ENCODE assay signal across 8 cellular contexts in genomic region chr1:61078611-61079010, GRCh38. TPM values are rescaled to one million over a fixed set of nuclear protein-coding genes. Genes with fewer than 3 reads are reported as not detected.
DNase-seq lines count a peak whose midpoint lies in the region; ATAC-seq and TF ChIP-seq lines count a peak whose summit lies in the region.

No MANE protein-coding gene starts in this region.

- peak overlapping the region; percentile 98 for H3K4me2 ChIP-seq in DOHH2 (ENCODE audit: low read length)

- H3K36me3 ChIP-seq in DOHH2 (ENCODE audit: control insufficient read depth, low read length) (no peaks in the 10 kb centered on the region), SJCRH30 (no peaks in the 10 kb centered on the region), prostate gland (no peaks in the 10 kb centered on the region)

- no peak for TF ChIP-seq CTCF in DOHH2 (IDR thresholded peaks at IDR 0.05; ENCODE audit: low read depth, low read length, poor library complexity, severe bottlenecking)
- no peak for TF ChIP-seq CTCF in epithelial cell of proximal tubule (conservative IDR thresholded peaks at IDR 0.05; ENCODE audit: low read depth, low read length)
- TF ChIP-seq CTCF in prostate gland (IDR thresholded peaks at IDR 0.05), result no peak

- H3K27me3 ChIP-seq in DOHH2 (ENCODE audit: control insufficient read depth, low read length) (no peaks in the 10 kb centered on the region), SJCRH30 (no peaks in the 10 kb centered on the region), prostate gland (replicated peaks; ENCODE audit: insufficient read depth) (no peaks in the 10 kb centered on the region)

- DNase-seq in SJCRH30 (peak in 1 of 2 experiments; percentile 47), epithelial cell of proximal tubule (ENCODE audit: low read depth) (no peak), prostate gland (ENCODE audit: low spot score) (no peak), mucosa of gallbladder (ENCODE audit: low spot score) (no peak)
- no peak for DNase-seq in effector CD8-positive, alpha-beta T cell (lab: John Stamatoyannopoulos, UW)

- H3K4me3 ChIP-seq in DOHH2 (ENCODE audit: low read length), result peak overlapping the region; percentile 90
- H3K4me3 ChIP-seq in SJCRH30, result peak overlapping the region; percentile 66
- H3K4me3 ChIP-seq in epithelial cell of proximal tubule (ENCODE audit: low read depth, low read length), result peak overlapping the region; percentile 49
- H3K4me3 ChIP-seq in prostate gland, result peak overlapping the region in 1 of 2 donors; percentile 51

- H3K4me1 ChIP-seq in DOHH2 (ENCODE audit: control insufficient read depth, low read length), result peaks cover 48% of the 10 kb centered on the region
- H3K4me1 ChIP-seq in SJCRH30, result peaks cover 13% of the 10 kb centered on the region
- peaks cover 12% of the 10 kb centered on the region for H3K4me1 ChIP-seq in prostate gland (replicated peaks)

- no peak for TF ChIP-seq POLR2A in prostate gland (IDR thresholded peaks at IDR 0.05)

- H3F3A ChIP-seq in DOHH2 (ENCODE audit: control insufficient read depth, insufficient read depth), result peaks cover 47% of the 10 kb centered on the region

- WGBS in prostate gland, result 17% methylated on average over 5 of the region's 5 CpGs

- no peak for ATAC-seq in HG02610 (IDR thresholded peaks at IDR 0.05; ENCODE audit: unreplicated experiment)
- no peak for ATAC-seq in GM19397 (IDR thresholded peaks at IDR 0.05; ENCODE audit: unreplicated experiment)

- peak overlapping the region; percentile 96 for H3K27ac ChIP-seq in DOHH2 (ENCODE audit: low read depth, low read length)
- H3K27ac ChIP-seq in SJCRH30, result no peak overlapping the region; the same call in 1 of the 2 replicates
- H3K27ac ChIP-seq in prostate gland, result peak overlapping the region; percentile 89 to 97

- peaks cover 20% of the 10 kb centered on the region for H3K79me2 ChIP-seq in DOHH2 (ENCODE audit: control insufficient read depth, low read length)

- H3K9me2 ChIP-seq in DOHH2 (replicated peaks; ENCODE audit: control insufficient read depth, low read length), result no peaks in the 10 kb centered on the region

- H4K20me1 ChIP-seq in DOHH2 (ENCODE audit: control insufficient read depth, insufficient read depth, low read depth, low read length), result no peaks in the 10 kb centered on the region

- intact Hi-C loops in prostate gland (cut with DNase I), result loop anchor here (2.0 kb wide), 2 partner anchors 26 to 260 kb away; no protein-coding TSS in a partner anchor

- H3K9me3 ChIP-seq in DOHH2 (ENCODE audit: control insufficient read depth, insufficient read depth, low read length) (no peaks in the 10 kb centered on the region), SJCRH30 (replicated peaks) (no peaks in the 10 kb centered on the region), prostate gland (no peaks in the 10 kb centered on the region)

RNA-seq across cellular contexts. Expression of gene NFIA, which starts 3.8 kb away (rescaled TPM):
- total RNA-seq in SJCRH30 (2014; rRNA removed; shearing (Covaris generic)), result 21.1 and 23.9 TPM in 2 replicates
- total RNA-seq in epithelial cell of proximal tubule, result 0.58 and 1.6 TPM in 2 replicates
- 10 to 100 TPM; 61.4 to 86.3 TPM for total RNA-seq in prostate gland
- total RNA-seq in mucosa of gallbladder, result 82.8 TPM
